In genomic region chr22:18994780-18995711, GRCh38 we compare ENCODE assay signal across 1 cellular context.
A peak's percentile ranks its signal among the peaks of the same experiment; 100 is the strongest.
TF ChIP-seq lines count a peak whose summit lies in the region.

No MANE protein-coding gene starts in this region.

TF ChIP-seq in HepG2, 621 proteins besides CTCF, POLR2A, EP300 and RAD21 (continued from another document and continues in another):
- TF ChIP-seq HNF1A (IDR thresholded peaks at IDR 0.05; ENCODE audit: low read depth) (peak; percentile 74), HNF1A (CRISPR knock-in tag; IDR thresholded peaks at IDR 0.05; ENCODE audit: borderline replicate concordance) (peak; percentile 94), KDM2A (CRISPR knock-in tag; IDR thresholded peaks at IDR 0.05; ENCODE audit: borderline replicate concordance, low read depth) (no peak; the same call in 1 of the 2 replicates), GABPB1 (CRISPR knock-in tag; IDR thresholded peaks at IDR 0.05) (peak; percentile 59), THRA (CRISPR knock-in tag; IDR thresholded peaks at IDR 0.05; ENCODE audit: borderline replicate concordance) (peak; percentile 17; the same call in 1 of the 2 replicates), KDM3A (CRISPR knock-in tag; IDR thresholded peaks at IDR 0.05; ENCODE audit: low read depth) (no peak), NONO (IDR thresholded peaks at IDR 0.05) (no peak), NONO (CRISPR knock-in tag; conservative IDR thresholded peaks at IDR 0.05) (no peak), RBFOX2 (IDR thresholded peaks at IDR 0.05; ENCODE audit: low read depth, low read length) (no peak), PRMT3 (CRISPR knock-in tag; IDR thresholded peaks at IDR 0.05; ENCODE audit: borderline replicate concordance, low read depth) (no peak), NR0B2 (CRISPR knock-in tag; IDR thresholded peaks at IDR 0.05) (no peak), ZNF7 (CRISPR knock-in tag; IDR thresholded peaks at IDR 0.05) (no peak), ZNF747 (CRISPR knock-in tag; IDR thresholded peaks at IDR 0.05; ENCODE audit: borderline replicate concordance) (no peak), MEIS2 (CRISPR knock-in tag; IDR thresholded peaks at IDR 0.05) (peak; percentile 95), NCOA1 (CRISPR knock-in tag; IDR thresholded peaks at IDR 0.05) (no peak), RFXANK (CRISPR knock-in tag; IDR thresholded peaks at IDR 0.05) (no peak), RXRA (CRISPR knock-in tag; IDR thresholded peaks at IDR 0.05) (peak; percentile 21; the same call in 1 of the 2 replicates), CERS6 (CRISPR knock-in tag; IDR thresholded peaks at IDR 0.05) (no peak), PHF21A (CRISPR knock-in tag; IDR thresholded peaks at IDR 0.05) (peak; percentile 93), NR2C2 (CRISPR knock-in tag; IDR thresholded peaks at IDR 0.05; ENCODE audit: borderline replicate concordance) (no peak), POGZ (CRISPR knock-in tag; IDR thresholded peaks at IDR 0.05) (no peak), MATR3 (CRISPR knock-in tag; IDR thresholded peaks at IDR 0.05) (no peak), DRAP1 (CRISPR knock-in tag; IDR thresholded peaks at IDR 0.05) (peak; percentile 33; the same call in 1 of the 2 replicates), ZBTB46 (CRISPR knock-in tag; IDR thresholded peaks at IDR 0.05; ENCODE audit: borderline replicate concordance) (no peak), ZKSCAN1 (IDR thresholded peaks at IDR 0.05; ENCODE audit: low read length) (no peak), ZNF296 (CRISPR knock-in tag; conservative IDR thresholded peaks at IDR 0.05) (0 out of 2 replicates have a peak, but pooled peaks have one; percentile 28), PRPF4 (IDR thresholded peaks at IDR 0.05; ENCODE audit: low read depth, low read length, poor library complexity, severe bottlenecking) (no peak), U2AF2 (IDR thresholded peaks at IDR 0.05; ENCODE audit: low read depth, low read length) (no peak), TRIM24 (CRISPR knock-in tag; IDR thresholded peaks at IDR 0.05) (no peak), ZNF883 (CRISPR knock-in tag; IDR thresholded peaks at IDR 0.05; ENCODE audit: not compliant biosample characterization) (no peak), SP2 (CRISPR knock-in tag; IDR thresholded peaks at IDR 0.05) (no peak), ZIK1 (CRISPR knock-in tag; IDR thresholded peaks at IDR 0.05; ENCODE audit: borderline replicate concordance, low read depth) (no peak), RAD51 (IDR thresholded peaks at IDR 0.05; ENCODE audit: borderline replicate concordance) (no peak), STAG1 (CRISPR knock-in tag; IDR thresholded peaks at IDR 0.05) (no peak), BCL6 (CRISPR knock-in tag; IDR thresholded peaks at IDR 0.05) (no peak), THAP7 (CRISPR knock-in tag; IDR thresholded peaks at IDR 0.05) (no peak)
- TF ChIP-seq, protein P1, sequence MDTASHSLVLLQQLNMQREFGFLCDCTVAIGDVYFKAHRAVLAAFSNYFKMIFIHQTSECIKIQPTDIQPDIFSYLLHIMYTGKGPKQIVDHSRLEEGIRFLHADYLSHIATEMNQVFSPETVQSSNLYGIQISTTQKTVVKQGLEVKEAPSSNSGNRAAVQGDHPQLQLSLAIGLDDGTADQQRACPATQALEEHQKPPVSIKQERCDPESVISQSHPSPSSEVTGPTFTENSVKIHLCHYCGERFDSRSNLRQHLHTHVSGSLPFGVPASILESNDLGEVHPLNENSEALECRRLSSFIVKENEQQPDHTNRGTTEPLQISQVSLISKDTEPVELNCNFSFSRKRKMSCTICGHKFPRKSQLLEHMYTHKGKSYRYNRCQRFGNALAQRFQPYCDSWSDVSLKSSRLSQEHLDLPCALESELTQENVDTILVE (CRISPR knock-in tag; IDR thresholded peaks at IDR 0.05): no peak
- TF ChIP-seq, protein P2, sequence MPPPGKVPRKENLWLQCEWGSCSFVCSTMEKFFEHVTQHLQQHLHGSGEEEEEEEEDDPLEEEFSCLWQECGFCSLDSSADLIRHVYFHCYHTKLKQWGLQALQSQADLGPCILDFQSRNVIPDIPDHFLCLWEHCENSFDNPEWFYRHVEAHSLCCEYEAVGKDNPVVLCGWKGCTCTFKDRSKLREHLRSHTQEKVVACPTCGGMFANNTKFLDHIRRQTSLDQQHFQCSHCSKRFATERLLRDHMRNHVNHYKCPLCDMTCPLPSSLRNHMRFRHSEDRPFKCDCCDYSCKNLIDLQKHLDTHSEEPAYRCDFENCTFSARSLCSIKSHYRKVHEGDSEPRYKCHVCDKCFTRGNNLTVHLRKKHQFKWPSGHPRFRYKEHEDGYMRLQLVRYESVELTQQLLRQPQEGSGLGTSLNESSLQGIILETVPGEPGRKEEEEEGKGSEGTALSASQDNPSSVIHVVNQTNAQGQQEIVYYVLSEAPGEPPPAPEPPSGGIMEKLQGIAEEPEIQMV (CRISPR knock-in tag; IDR thresholded peaks at IDR 0.05; ENCODE audit: low read depth): no peak
- TF ChIP-seq, protein P3, sequence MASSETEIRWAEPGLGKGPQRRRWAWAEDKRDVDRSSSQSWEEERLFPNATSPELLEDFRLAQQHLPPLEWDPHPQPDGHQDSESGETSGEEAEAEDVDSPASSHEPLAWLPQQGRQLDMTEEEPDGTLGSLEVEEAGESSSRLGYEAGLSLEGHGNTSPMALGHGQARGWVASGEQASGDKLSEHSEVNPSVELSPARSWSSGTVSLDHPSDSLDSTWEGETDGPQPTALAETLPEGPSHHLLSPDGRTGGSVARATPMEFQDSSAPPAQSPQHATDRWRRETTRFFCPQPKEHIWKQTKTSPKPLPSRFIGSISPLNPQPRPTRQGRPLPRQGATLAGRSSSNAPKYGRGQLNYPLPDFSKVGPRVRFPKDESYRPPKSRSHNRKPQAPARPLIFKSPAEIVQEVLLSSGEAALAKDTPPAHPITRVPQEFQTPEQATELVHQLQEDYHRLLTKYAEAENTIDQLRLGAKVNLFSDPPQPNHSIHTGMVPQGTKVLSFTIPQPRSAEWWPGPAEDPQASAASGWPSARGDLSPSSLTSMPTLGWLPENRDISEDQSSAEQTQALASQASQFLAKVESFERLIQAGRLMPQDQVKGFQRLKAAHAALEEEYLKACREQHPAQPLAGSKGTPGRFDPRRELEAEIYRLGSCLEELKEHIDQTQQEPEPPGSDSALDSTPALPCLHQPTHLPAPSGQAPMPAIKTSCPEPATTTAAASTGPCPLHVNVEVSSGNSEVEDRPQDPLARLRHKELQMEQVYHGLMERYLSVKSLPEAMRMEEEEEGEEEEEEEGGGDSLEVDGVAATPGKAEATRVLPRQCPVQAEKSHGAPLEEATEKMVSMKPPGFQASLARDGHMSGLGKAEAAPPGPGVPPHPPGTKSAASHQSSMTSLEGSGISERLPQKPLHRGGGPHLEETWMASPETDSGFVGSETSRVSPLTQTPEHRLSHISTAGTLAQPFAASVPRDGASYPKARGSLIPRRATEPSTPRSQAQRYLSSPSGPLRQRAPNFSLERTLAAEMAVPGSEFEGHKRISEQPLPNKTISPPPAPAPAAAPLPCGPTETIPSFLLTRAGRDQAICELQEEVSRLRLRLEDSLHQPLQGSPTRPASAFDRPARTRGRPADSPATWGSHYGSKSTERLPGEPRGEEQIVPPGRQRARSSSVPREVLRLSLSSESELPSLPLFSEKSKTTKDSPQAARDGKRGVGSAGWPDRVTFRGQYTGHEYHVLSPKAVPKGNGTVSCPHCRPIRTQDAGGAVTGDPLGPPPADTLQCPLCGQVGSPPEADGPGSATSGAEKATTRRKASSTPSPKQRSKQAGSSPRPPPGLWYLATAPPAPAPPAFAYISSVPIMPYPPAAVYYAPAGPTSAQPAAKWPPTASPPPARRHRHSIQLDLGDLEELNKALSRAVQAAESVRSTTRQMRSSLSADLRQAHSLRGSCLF (CRISPR knock-in tag; IDR thresholded peaks at IDR 0.05; ENCODE audit: borderline replicate concordance): no peak
- TF ChIP-seq, protein P4, sequence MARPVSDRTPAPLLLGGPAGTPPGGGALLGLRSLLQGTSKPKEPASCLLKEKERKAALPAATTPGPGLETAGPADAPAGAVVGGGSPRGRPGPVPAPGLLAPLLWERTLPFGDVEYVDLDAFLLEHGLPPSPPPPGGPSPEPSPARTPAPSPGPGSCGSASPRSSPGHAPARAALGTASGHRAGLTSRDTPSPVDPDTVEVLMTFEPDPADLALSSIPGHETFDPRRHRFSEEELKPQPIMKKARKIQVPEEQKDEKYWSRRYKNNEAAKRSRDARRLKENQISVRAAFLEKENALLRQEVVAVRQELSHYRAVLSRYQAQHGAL (CRISPR knock-in tag; IDR thresholded peaks at IDR 0.05; ENCODE audit: not compliant biosample characterization): no peak
- TF ChIP-seq, protein P5, sequence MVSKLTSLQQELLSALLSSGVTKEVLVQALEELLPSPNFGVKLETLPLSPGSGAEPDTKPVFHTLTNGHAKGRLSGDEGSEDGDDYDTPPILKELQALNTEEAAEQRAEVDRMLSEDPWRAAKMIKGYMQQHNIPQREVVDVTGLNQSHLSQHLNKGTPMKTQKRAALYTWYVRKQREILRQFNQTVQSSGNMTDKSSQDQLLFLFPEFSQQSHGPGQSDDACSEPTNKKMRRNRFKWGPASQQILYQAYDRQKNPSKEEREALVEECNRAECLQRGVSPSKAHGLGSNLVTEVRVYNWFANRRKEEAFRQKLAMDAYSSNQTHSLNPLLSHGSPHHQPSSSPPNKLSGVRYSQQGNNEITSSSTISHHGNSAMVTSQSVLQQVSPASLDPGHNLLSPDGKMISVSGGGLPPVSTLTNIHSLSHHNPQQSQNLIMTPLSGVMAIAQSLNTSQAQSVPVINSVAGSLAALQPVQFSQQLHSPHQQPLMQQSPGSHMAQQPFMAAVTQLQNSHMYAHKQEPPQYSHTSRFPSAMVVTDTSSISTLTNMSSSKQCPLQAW (CRISPR knock-in tag; IDR thresholded peaks at IDR 0.05): peak; percentile 84
